In genomic region chr1:48831579-48831978, GRCh38 we compare ENCODE assay signal across 24 cellular contexts.
"Had no signal": no experiment of that assay in that cellular context is flagged by ENCODE, and none has a peak within 500 bp of the region (broad histone marks: within the 10 kb centered on the region; RNA-seq: fewer than 3 reads in every experiment).

No MANE protein-coding gene starts in this region.

- H3K4me3 Mint-ChIP-seq: activated CD4-positive, alpha-beta memory T cell treated with anti-CD3 and anti-CD28 coated beads for 36 hours; activated naive CD8-positive, alpha-beta T cell treated with anti-CD3 and anti-CD28 coated beads for 36 hours; mesothelial cell of epicardium; naive thymus-derived CD8-positive, alpha-beta T cell; neural progenitor cell had no signal

- H3K9ac ChIP-seq: neural progenitor cell had no signal

- H3K27me3 ChIP-seq: spleen, testis, vagina had no signal

- H3K4me2 ChIP-seq: neural progenitor cell had no signal

- H3K27ac Mint-ChIP-seq: activated CD4-positive, alpha-beta memory T cell treated with anti-CD3 and anti-CD28 coated beads for 36 hours; activated naive CD8-positive, alpha-beta T cell treated with anti-CD3 and anti-CD28 coated beads for 36 hours; mesothelial cell of epicardium; naive thymus-derived CD8-positive, alpha-beta T cell; neural progenitor cell; progenitor cell of endocrine pancreas had no signal

- H3K36me3 Mint-ChIP-seq: activated CD4-positive, alpha-beta memory T cell treated with anti-CD3 and anti-CD28 coated beads for 36 hours; activated naive CD8-positive, alpha-beta T cell treated with anti-CD3 and anti-CD28 coated beads for 36 hours; mesothelial cell of epicardium; naive thymus-derived CD8-positive, alpha-beta T cell; neural progenitor cell had no signal

- H3K9me3 ChIP-seq: gastrocnemius medialis, left ventricle myocardium inferior, spleen, testis, vagina had no signal

- H3K4me1 ChIP-seq: gastrocnemius medialis, left ventricle myocardium inferior, neural progenitor cell, spleen, testis had no signal

- H3K27ac ChIP-seq: cardiac muscle cell, gastrocnemius medialis, left ventricle myocardium inferior, neural progenitor cell, spleen, testis, vagina had no signal

- DNase-seq: activated CD4-positive, alpha-beta memory T cell treated with anti-CD3 and anti-CD28 coated beads for 36 hours; activated CD4-positive, alpha-beta T cell treated with anti-CD3 and anti-CD28 coated beads for 48 hours; activated naive CD4-positive, alpha-beta T cell treated with Interleukin-2 at 50 U/mL for 16 hours; activated naive CD8-positive, alpha-beta T cell treated with anti-CD3 and anti-CD28 coated beads for 36 hours; activated T-cell treated with anti-CD3 and anti-CD28 coated beads, Interleukin-2, amount 50 U/mL, for 48 hours; amniotic stem cell; cortex of kidney; effector CD4-positive, alpha-beta T cell; erythroblast; gastrocnemius medialis; hippocampal formation; kidney glomerular epithelial cell; left ventricle myocardium inferior; naive thymus-derived CD8-positive, alpha-beta T cell; spleen; stimulated activated CD4-positive, alpha-beta T cell treated with anti-CD3 and anti-CD28 coated beads, Interleukin-4, amount 100 ng/mL, for 1 hour; stimulated activated naive CD4-positive, alpha-beta T cell; testis; trophoblast cell had no signal

- H3K9me3 Mint-ChIP-seq: activated CD4-positive, alpha-beta memory T cell treated with anti-CD3 and anti-CD28 coated beads for 36 hours; activated naive CD8-positive, alpha-beta T cell treated with anti-CD3 and anti-CD28 coated beads for 36 hours; mesothelial cell of epicardium; neural progenitor cell had no signal

- H2AFZ ChIP-seq: neural progenitor cell had no signal

- H3K36me3 ChIP-seq: cardiac muscle cell, gastrocnemius medialis, left ventricle myocardium inferior, neural progenitor cell, spleen, vagina had no signal

- H3K4me1 Mint-ChIP-seq: activated naive CD8-positive, alpha-beta T cell treated with anti-CD3 and anti-CD28 coated beads for 36 hours; mesothelial cell of epicardium; naive thymus-derived CD8-positive, alpha-beta T cell; neural progenitor cell had no signal

- ATAC-seq: gastrocnemius medialis; naive thymus-derived CD8-positive, alpha-beta T cell had no signal

- H3K4me3 ChIP-seq: cardiac muscle cell, gastrocnemius medialis, left ventricle myocardium inferior, neural progenitor cell, spleen, testis, vagina had no signal
